18 cellular contexts compared by ENCODE assay signal in genomic region chr4:121457278-121457875, GRCh38.
DNase-seq lines count a peak whose midpoint lies in the region; ATAC-seq and TF ChIP-seq lines count a peak whose summit lies in the region.
"Had no signal": no experiment of that assay in that cellular context is flagged by ENCODE, and none has a peak within 500 bp of the region (broad histone marks: within the 10 kb centered on the region; RNA-seq: fewer than 3 reads in every experiment).

No MANE protein-coding gene starts in this region.

- POLR2A ChIA-PET in PC-9 (lab: Charles Lee; ENCODE audit: unreplicated experiment), result no interaction called here

- H3K4me1 ChIP-seq in Karpas-422 (ENCODE audit: low read length) (no peaks in the 10 kb centered on the region), PC-9 (replicated peaks; ENCODE audit: insufficient read depth) (peaks cover 5% of the 10 kb centered on the region; the same call in 1 of the 2 replicates), neural progenitor cell (peaks cover 13% of the 10 kb centered on the region)

- H3K4me3 ChIP-seq in Karpas-422 (ENCODE audit: low read length), result no peak overlapping the region
- H3K4me3 ChIP-seq in PC-9, result no peak overlapping the region
- H3K4me3 ChIP-seq in neural progenitor cell, result no peak overlapping the region
- H3K4me3 ChIP-seq: GM23248, MG63 had no signal

- H3K27ac ChIP-seq in Karpas-422 (ENCODE audit: low read length) (no peak overlapping the region), PC-9 (no peak overlapping the region), neural progenitor cell (no peak overlapping the region)
- H3K27ac ChIP-seq: GM23248, RWPE1 had no signal

- no peaks in the 10 kb centered on the region for H3K36me3 Mint-ChIP-seq in neural progenitor cell
- H3K36me3 Mint-ChIP-seq: T-cell had no signal

- no peak overlapping the region for H3K9ac ChIP-seq in Karpas-422 (ENCODE audit: low read length)
- no peak overlapping the region for H3K9ac ChIP-seq in neural progenitor cell
- H3K9ac ChIP-seq: GM23248 had no signal

- H3K4me3 Mint-ChIP-seq in neural progenitor cell, result no peak overlapping the region
- H3K4me3 Mint-ChIP-seq: T-cell had no signal

- peak; percentile 5 for DNase-seq in NCI-H1092 treated with DMSO at 0.1 percent for 48 hours (lab: John Stamatoyannopoulos, UW)
- no peak for DNase-seq in NCI-H1092 (lab: John Stamatoyannopoulos, UW)
- no peak for DNase-seq in Karpas-422
- no peak for DNase-seq in PC-9
- no peak for DNase-seq in neural progenitor cell (ENCODE audit: low spot score)
- no peak for DNase-seq in OCI-M1 (lab: John Stamatoyannopoulos, UW)
- DNase-seq in GOT3 (lab: John Stamatoyannopoulos, UW), result no peak
- DNase-seq: DMS153, GM23248, HCEC 1CT, KBM-7, MG63, NCI-H1694, NCI-H2029 treated with DMSO at 0.1 percent for 48 hours, NCI-H526, T-cell had no signal

- no peak for ATAC-seq in GM19452 (IDR thresholded peaks at IDR 0.05; ENCODE audit: unreplicated experiment)
- ATAC-seq: T-cell had no signal

- H4K20me1 ChIP-seq in Karpas-422 (ENCODE audit: insufficient read depth, low read depth, low read length) (no peaks in the 10 kb centered on the region), PC-9 (ENCODE audit: insufficient read depth) (no peaks in the 10 kb centered on the region), neural progenitor cell (ENCODE audit: low read depth) (no peaks in the 10 kb centered on the region)

- H3F3A ChIP-seq in PC-9 (ENCODE audit: insufficient read depth, low read depth), result no peaks in the 10 kb centered on the region; the same call in 1 of the 2 replicates
- no peaks in the 10 kb centered on the region for H3F3A ChIP-seq in neural progenitor cell (ENCODE audit: low read depth)

- no peaks in the 10 kb centered on the region for H3K79me2 ChIP-seq in Karpas-422 (ENCODE audit: low read length)
- H3K79me2 ChIP-seq in PC-9 (ENCODE audit: low read depth), result no peaks in the 10 kb centered on the region
- H3K79me2 ChIP-seq in neural progenitor cell (ENCODE audit: low read depth), result no peaks in the 10 kb centered on the region

- H3K9me3 ChIP-seq in Karpas-422 (ENCODE audit: low read length) (no peaks in the 10 kb centered on the region), PC-9 (ENCODE audit: insufficient read depth, low read depth) (no peaks in the 10 kb centered on the region), neural progenitor cell (ENCODE audit: low read depth) (no peaks in the 10 kb centered on the region)
- H3K9me3 ChIP-seq: MG63 had no signal

- H3K27me3 ChIP-seq in Karpas-422 (ENCODE audit: low read length) (no peaks in the 10 kb centered on the region), PC-9 (ENCODE audit: insufficient read depth, low read depth) (no peaks in the 10 kb centered on the region), neural progenitor cell (no peaks in the 10 kb centered on the region)

- peaks cover 10% of the 10 kb centered on the region for H3K4me1 Mint-ChIP-seq in neural progenitor cell
- H3K4me1 Mint-ChIP-seq: T-cell had no signal

- H3K36me3 ChIP-seq in Karpas-422 (ENCODE audit: insufficient read depth, low read length) (no peaks in the 10 kb centered on the region), PC-9 (ENCODE audit: low read depth) (no peaks in the 10 kb centered on the region), neural progenitor cell (no peaks in the 10 kb centered on the region)
- H3K36me3 ChIP-seq: MG63 had no signal

- BruUV-seq in PC-9 (replicated peaks; lab: Mats Ljungman, UMichigan), result no TSS peak

- H3K27ac Mint-ChIP-seq in neural progenitor cell, result no peak overlapping the region
- H3K27ac Mint-ChIP-seq: T-cell had no signal

- 0 out of 2 replicates have a peak overlapping the region, but pooled peaks have one; percentile 37 for H2AFZ ChIP-seq in Karpas-422 (ENCODE audit: low read length)
- 0 out of 2 replicates have a peak overlapping the region, but pooled peaks have one; percentile 9 for H2AFZ ChIP-seq in PC-9
- H2AFZ ChIP-seq in neural progenitor cell (replicated peaks), result peak overlapping the region; percentile 50
- H2AFZ ChIP-seq: GM23248 had no signal

- H3K9me3 Mint-ChIP-seq in neural progenitor cell, result no peaks in the 10 kb centered on the region
- H3K9me3 Mint-ChIP-seq: T-cell had no signal

- H3K9me2 ChIP-seq in Karpas-422 (replicated peaks; ENCODE audit: insufficient read depth, low read length) (no peaks in the 10 kb centered on the region), PC-9 (ENCODE audit: insufficient read depth) (no peaks in the 10 kb centered on the region)

- H3K4me2 ChIP-seq in Karpas-422 (ENCODE audit: low read depth, low read length, poor library complexity, severe bottlenecking), result no peak overlapping the region
- no peak overlapping the region for H3K4me2 ChIP-seq in PC-9
- no peak overlapping the region for H3K4me2 ChIP-seq in neural progenitor cell

- H3K27me3 Mint-ChIP-seq in neural progenitor cell (ENCODE audit: insufficient read depth, low read depth), result no peaks in the 10 kb centered on the region

- TF ChIP-seq CTCF in PC-9 (conservative IDR thresholded peaks at IDR 0.05) (no peak), neural progenitor cell (IDR thresholded peaks at IDR 0.05) (no peak)

- CTCF ChIA-PET in PC-9 (lab: Charles Lee), result no interaction called here

- intact Hi-C loops in PC-9 (cut with micrococcal nuclease; ENCODE audit: unreplicated experiment), result no loop called here
